ENCODE assay signal across 23 cellular contexts in the genomic region with DNA sequence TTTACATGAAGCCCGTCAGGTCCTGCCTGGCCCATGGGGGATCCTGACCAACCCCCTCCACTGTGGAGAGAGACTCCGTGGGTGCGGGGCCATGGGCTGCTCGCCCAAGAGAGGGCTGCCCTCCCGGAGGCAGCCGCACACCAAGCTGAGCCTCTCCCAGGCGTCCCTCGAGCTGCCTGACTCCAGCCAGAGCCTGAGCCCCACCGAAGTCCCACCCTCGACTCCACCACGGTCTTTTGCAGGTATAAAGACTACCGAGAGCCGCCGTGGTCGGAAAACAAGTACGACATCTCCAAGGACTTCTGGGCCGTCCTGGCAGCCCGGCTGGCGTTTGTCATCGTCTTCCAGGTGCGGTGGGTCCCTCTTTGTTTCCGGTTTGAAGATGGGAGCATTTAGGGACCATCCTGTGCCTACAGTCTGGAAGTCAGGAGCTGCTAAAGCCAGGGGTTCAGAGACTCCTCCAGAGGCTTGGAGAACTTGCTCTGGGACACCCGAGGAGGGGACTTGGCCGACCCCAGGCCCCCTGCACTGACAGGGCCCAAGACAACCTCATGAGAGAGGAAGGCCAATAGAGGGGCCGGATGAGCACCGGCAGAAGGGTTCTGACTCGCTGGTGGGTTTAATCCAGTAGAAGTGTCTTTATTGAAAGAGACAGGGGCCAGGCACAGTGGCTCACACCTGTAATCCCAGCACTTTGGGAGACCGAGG.
"Had no signal": no experiment of that assay in that cellular context is flagged by ENCODE, and none has a peak within 500 bp of the region (broad histone marks: within the 10 kb centered on the region; RNA-seq: fewer than 3 reads in every experiment).

No MANE protein-coding gene starts in this region.

- H2AFZ ChIP-seq: hepatocyte had no signal

- H3K4me2 ChIP-seq: hepatocyte had no signal

- H3K4me3 ChIP-seq: coronary artery, dorsolateral prefrontal cortex, esophagus muscularis mucosa, gastroesophageal sphincter, heart left ventricle, hepatocyte, left lung, lower lobe of right lung had no signal

- FAIRE-seq: colon, endothelial cell of umbilical vein, frontal cortex, islet of Langerhans, keratinocyte had no signal

- H3K27ac ChIP-seq: coronary artery, dorsolateral prefrontal cortex, esophagus muscularis mucosa, foreskin keratinocyte, gastroesophageal sphincter, heart left ventricle, hepatocyte, left lung, lower lobe of right lung had no signal

- H3K4me1 Mint-ChIP-seq: immature natural killer cell had no signal

- DNase-seq: dermis blood vessel endothelial cell; dorsolateral prefrontal cortex; effector CD4-positive, alpha-beta T cell; effector memory CD4-positive, alpha-beta T cell; foreskin keratinocyte; heart left ventricle; hypothalamus; immature natural killer cell; left cardiac atrium; left ventricle myocardium superior; lower lobe of right lung; mesenchymal stem cell; midbrain had no signal

- H3K36me3 ChIP-seq: gastroesophageal sphincter, left lung, lower lobe of right lung had no signal

- H3K79me2 ChIP-seq: hepatocyte had no signal

- H3K4me1 ChIP-seq: esophagus muscularis mucosa, foreskin keratinocyte, gastroesophageal sphincter, heart left ventricle, left lung, lower lobe of right lung had no signal

- H3K27ac Mint-ChIP-seq: immature natural killer cell had no signal

- H3K4me3 Mint-ChIP-seq: immature natural killer cell had no signal

- H3K27me3 ChIP-seq: foreskin keratinocyte, heart left ventricle, hepatocyte had no signal

- H3K9me3 Mint-ChIP-seq: immature natural killer cell had no signal

- H3K9me3 ChIP-seq: esophagus muscularis mucosa, gastroesophageal sphincter, heart left ventricle, left lung, lower lobe of right lung had no signal

- H3K36me3 Mint-ChIP-seq: immature natural killer cell had no signal
